20 cellular contexts compared by ENCODE assay signal in genomic region chr1:206660136-206660535, GRCh38.
"Had no signal": no experiment of that assay in that cellular context is flagged by ENCODE, and none has a peak within 500 bp of the region (broad histone marks: within the 10 kb centered on the region; RNA-seq: fewer than 3 reads in every experiment).

No MANE protein-coding gene starts in this region.

- H3K4me2 ChIP-seq: SK-N-SH had no signal

- H3K4me3 ChIP-seq: left lung, mucosa of descending colon, skin epidermis, thoracic aorta had no signal

- H3K4me1 ChIP-seq: parathyroid adenoma had no signal

- H3K9me3 ChIP-seq: left lung, mucosa of descending colon, SK-N-SH, thoracic aorta had no signal

- H3K36me3 ChIP-seq: left lung, thoracic aorta had no signal

- H3K27ac ChIP-seq: left lung, parathyroid adenoma, skin epidermis, thoracic aorta had no signal

- FAIRE-seq: keratinocyte had no signal

- H3K9ac ChIP-seq: parathyroid adenoma, SK-N-SH had no signal

- ATAC-seq: activated naive CD4-positive, alpha-beta T cell treated with anti-CD3 and anti-CD28 coated beads, Interleukin-2, amount 50 U/mL, for 72 hours; effector memory CD8-positive, alpha-beta T cell; left lung; natural killer cell; T-cell had no signal

- H2AFZ ChIP-seq: parathyroid adenoma had no signal

- DNase-seq: activated B cell treated with CpG ODN at 0.5 μM for 24 hours; activated CD4-positive, alpha-beta memory T cell treated with anti-CD3 and anti-CD28 coated beads for 36 hours; activated CD4-positive, alpha-beta T cell treated with anti-CD3 and anti-CD28 coated beads for 4 hours; activated gamma-delta T cell treated with Interleukin-2 at 50 U/mL for 16 hours; activated T-cell treated with anti-CD3 and anti-CD28 coated beads for 4 hours; effector memory CD8-positive, alpha-beta T cell; hippocampal formation; left lung; mesenchymal stem cell; natural killer cell; SK-N-SH; stimulated activated CD4-positive, alpha-beta T cell treated with anti-CD3 and anti-CD28 coated beads, Interleukin-15, amount 100 ng/mL, for 24 hours; stimulated activated CD4-positive, alpha-beta T cell treated with anti-CD3 and anti-CD28 coated beads, Interleukin-2, amount 100 ng/mL, for 48 hours; T-cell had no signal

- H3K79me2 ChIP-seq: parathyroid adenoma had no signal
